ENCODE assay signal across 39 cellular contexts in the genomic region with DNA sequence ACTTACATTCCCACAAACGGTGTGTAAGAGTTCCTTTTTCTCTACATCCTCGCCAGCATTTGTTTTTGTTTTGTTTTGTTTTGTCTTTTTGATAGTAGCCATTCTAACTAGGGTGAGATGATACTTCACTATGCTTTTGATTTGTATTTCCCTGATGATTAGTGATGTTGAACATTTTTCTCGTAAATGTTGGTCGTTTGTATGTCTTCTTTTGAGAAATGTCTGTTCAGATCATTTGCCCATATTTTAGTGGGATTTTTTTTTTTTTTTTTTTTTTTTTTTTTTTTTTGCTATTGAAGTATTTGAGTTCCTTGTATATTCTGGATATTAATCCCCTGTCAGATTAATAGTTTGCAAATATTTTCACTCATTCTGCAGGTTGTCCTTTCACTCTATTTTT. TPM values are rescaled to one million over a fixed set of nuclear protein-coding genes. Genes with fewer than 3 reads are reported as not detected.
"Had no signal": no experiment of that assay in that cellular context is flagged by ENCODE, and none has a peak within 500 bp of the region (broad histone marks: within the 10 kb centered on the region; RNA-seq: fewer than 3 reads in every experiment).

No MANE protein-coding gene starts in this region.

- H3K4me3 ChIP-seq: adrenal gland, body of pancreas, breast epithelium had no signal

- H3K27ac ChIP-seq: adrenal gland, body of pancreas, brain microvascular endothelial cell, breast epithelium, WERI-Rb-1 had no signal

- H3K4me1 ChIP-seq: adrenal gland, body of pancreas, breast epithelium had no signal

- ATAC-seq: activated CD4-positive, alpha-beta T cell treated with anti-CD3 and anti-CD28 coated beads for 36 hours; activated CD4-positive, CD25-positive, alpha-beta regulatory T cell treated with anti-CD3 and anti-CD28 coated beads, Interleukin-2, amount 50 U/mL, for 24 hours; activated CD8-positive, alpha-beta T cell treated with anti-CD3 and anti-CD28 coated beads, Interleukin-2, amount 10 ng/mL, durations not matched to agents 7 days and 5 days; activated naive CD4-positive, alpha-beta T cell treated with anti-CD3 and anti-CD28 coated beads, Interleukin-2, amount 50 U/mL, for 72 hours; activated T-cell treated with anti-CD3 and anti-CD28 coated beads, Interleukin-2, amount 50 U/mL, for 4 hours; activated T-cell treated with anti-CD3 and anti-CD28 coated beads, Interleukin-2, amount 50 U/mL, for 72 hours; activated T-helper 17 cell treated with anti-CD3 and anti-CD28 coated beads, Interleukin-2, amount 50 U/mL, for 72 hours; body of pancreas; WTC11 had no signal

- H3K9me3 ChIP-seq: body of pancreas had no signal

- H3K27me3 ChIP-seq: adrenal gland, body of pancreas, brain microvascular endothelial cell, breast epithelium had no signal

- H3K27ac Mint-ChIP-seq: activated CD4-positive, alpha-beta memory T cell treated with anti-CD3 and anti-CD28 coated beads, Interleukin-2, amount 10 ng/mL, durations not matched to agents 7 days and 5 days; activated CD4-positive, alpha-beta T cell treated with anti-CD3 and anti-CD28 coated beads for 36 hours; activated CD4-positive, alpha-beta T cell treated with anti-CD3 and anti-CD28 coated beads, Interleukin-2, amount 10 ng/mL, durations not matched to agents 7 days and 5 days; activated CD8-positive, alpha-beta T cell treated with anti-CD3 and anti-CD28 coated beads, Interleukin-2, amount 10 ng/mL, durations not matched to agents 7 days and 5 days; activated naive CD4-positive, alpha-beta T cell treated with anti-CD3 and anti-CD28 coated beads for 36 hours; activated naive CD4-positive, alpha-beta T cell treated with anti-CD3 and anti-CD28 coated beads, Interleukin-2, amount 50 U/mL, for 72 hours; activated naive CD8-positive, alpha-beta T cell treated with anti-CD3 and anti-CD28 coated beads for 36 hours; activated T-cell treated with anti-CD3 and anti-CD28 coated beads, Interleukin-2, amount 50 U/mL, for 72 hours; activated T-helper 1 cell treated with anti-CD3 and anti-CD28 coated beads, Interleukin-12 subunit alpha, Interleukin-12 subunit beta, Interleukin-2, Interleukin-4 antibody, amounts not matched to agents 30 ng/mL and 10 ng/mL and 1 ng/mL, durations not matched to agents 14 hours and 24 hours and 36 hours; activated T-helper 17 cell treated with anti-CD3 and anti-CD28 coated beads, Interleukin-2, amount 50 U/mL, for 72 hours; T-helper 1 cell treated with Interleukin-12 subunit alpha and Interleukin-12 subunit beta and Interleukin-4 antibody, amounts not matched to agents 30 μg/mL and 1 μg/mL, for 36 hours; T-helper 2 cell treated with Interferon-gamma antibody and Interleukin-4, amounts not matched to agents 5 μg/mL and 100 μg/mL, for 36 hours; WTC11 had no signal

- DNase-seq: activated CD4-positive, alpha-beta memory T cell treated with anti-CD3 and anti-CD28 coated beads, Interleukin-2, amount 10 ng/mL, durations not matched to agents 7 days and 5 days; activated CD4-positive, alpha-beta T cell treated with anti-CD3 and anti-CD28 coated beads for 1 hour; activated CD4-positive, alpha-beta T cell treated with anti-CD3 and anti-CD28 coated beads for 36 hours; activated CD4-positive, alpha-beta T cell treated with anti-CD3 and anti-CD28 coated beads for 48 hours; activated CD4-positive, alpha-beta T cell treated with anti-CD3 and anti-CD28 coated beads, Interleukin-2, amount 10 ng/mL, durations not matched to agents 7 days and 5 days; activated CD4-positive, alpha-beta T cell treated with anti-CD3 and anti-CD28 coated beads, Interleukin-2, amount 50 U/mL, for 48 hours; activated CD4-positive, CD25-positive, alpha-beta regulatory T cell; activated CD8-positive, alpha-beta memory T cell treated with anti-CD3 and anti-CD28 coated beads for 24 hours; activated CD8-positive, alpha-beta memory T cell treated with anti-CD3 and anti-CD28 coated beads, Interleukin-2, amount 50 U/mL, for 4 hours; activated CD8-positive, alpha-beta T cell treated with anti-CD3 and anti-CD28 coated beads, Interleukin-2, amount 10 ng/mL, durations not matched to agents 7 days and 5 days; activated effector memory CD4-positive, alpha-beta T cell treated with anti-CD3 and anti-CD28 coated beads, Interleukin-2, amount 50 U/mL, for 16 hours; activated gamma-delta T cell treated with Interleukin-2 at 50 U/mL for 16 hours; activated naive CD4-positive, alpha-beta T cell; activated naive CD4-positive, alpha-beta T cell treated with anti-CD3 and anti-CD28 coated beads for 36 hours; activated naive CD4-positive, alpha-beta T cell treated with anti-CD3 and anti-CD28 coated beads, Interleukin-2, amount 50 U/mL, for 16 hours; activated naive CD8-positive, alpha-beta T cell treated with anti-CD3 and anti-CD28 coated beads for 36 hours; activated T-cell treated with anti-CD3 and anti-CD28 coated beads for 4 hours; activated T-cell treated with anti-CD3 and anti-CD28 coated beads, Interleukin-2, amount 50 U/mL, for 1 hour; activated T-cell treated with anti-CD3 and anti-CD28 coated beads, Interleukin-2, amount 50 U/mL, for 4 hours; activated T-cell treated with anti-CD3 and anti-CD28 coated beads, Interleukin-2, amount 50 U/mL, for 72 hours; adrenal gland; amniotic stem cell; aorta; body of pancreas; brain microvascular endothelial cell; central memory CD4-positive, alpha-beta T cell; T-helper 2 cell; T-helper 9 cell; WERI-Rb-1 had no signal

- H3K4me3 Mint-ChIP-seq: activated CD4-positive, alpha-beta memory T cell treated with anti-CD3 and anti-CD28 coated beads, Interleukin-2, amount 10 ng/mL, durations not matched to agents 7 days and 5 days; activated CD4-positive, alpha-beta T cell treated with anti-CD3 and anti-CD28 coated beads for 36 hours; activated CD4-positive, alpha-beta T cell treated with anti-CD3 and anti-CD28 coated beads, Interleukin-2, amount 10 ng/mL, durations not matched to agents 7 days and 5 days; activated CD8-positive, alpha-beta T cell treated with anti-CD3 and anti-CD28 coated beads, Interleukin-2, amount 10 ng/mL, durations not matched to agents 7 days and 5 days; activated naive CD4-positive, alpha-beta T cell treated with anti-CD3 and anti-CD28 coated beads for 36 hours; activated naive CD8-positive, alpha-beta T cell treated with anti-CD3 and anti-CD28 coated beads for 36 hours; activated T-cell treated with anti-CD3 and anti-CD28 coated beads, Interleukin-2, amount 50 U/mL, for 4 hours; activated T-cell treated with anti-CD3 and anti-CD28 coated beads, Interleukin-2, amount 50 U/mL, for 72 hours; activated T-helper 1 cell treated with anti-CD3 and anti-CD28 coated beads, Interleukin-12 subunit alpha, Interleukin-12 subunit beta, Interleukin-2, Interleukin-4 antibody, amounts not matched to agents 30 ng/mL and 10 ng/mL and 1 ng/mL, durations not matched to agents 14 hours and 24 hours and 36 hours; activated T-helper 17 cell treated with anti-CD3 and anti-CD28 coated beads, Interleukin-2, amount 50 U/mL, for 72 hours; T-helper 1 cell treated with Interleukin-12 subunit alpha and Interleukin-12 subunit beta and Interleukin-4 antibody, amounts not matched to agents 30 μg/mL and 1 μg/mL, for 36 hours; T-helper 2 cell treated with Interferon-gamma antibody and Interleukin-4, amounts not matched to agents 5 μg/mL and 100 μg/mL, for 36 hours; WTC11 had no signal

- H3K36me3 ChIP-seq: adrenal gland, brain microvascular endothelial cell, breast epithelium, WERI-Rb-1 had no signal

- FAIRE-seq: astrocyte, colon had no signal

- H3K4me1 Mint-ChIP-seq: activated CD4-positive, alpha-beta memory T cell treated with anti-CD3 and anti-CD28 coated beads, Interleukin-2, amount 10 ng/mL, durations not matched to agents 7 days and 5 days; activated CD4-positive, alpha-beta T cell treated with anti-CD3 and anti-CD28 coated beads, Interleukin-2, amount 10 ng/mL, durations not matched to agents 7 days and 5 days; activated T-helper 17 cell treated with anti-CD3 and anti-CD28 coated beads, Interleukin-2, amount 50 U/mL, for 72 hours had no signal

RNA-seq across cellular contexts. Expression of a gene that starts 19.2 kb away (rescaled TPM):
- total RNA-seq: activated CD8-positive, alpha-beta T cell treated with anti-CD3 and anti-CD28 coated beads, Interleukin-2, amount 10 ng/mL, durations not matched to agents 7 days and 5 days had no signal
